In genomic region chr7:82163586-82163985, GRCh38 we compare ENCODE assay signal across 16 cellular contexts.
DNase-seq lines count a peak whose midpoint lies in the region; TF ChIP-seq lines count a peak whose summit lies in the region.
"Had no signal": no experiment of that assay in that cellular context is flagged by ENCODE, and none has a peak within 500 bp of the region (broad histone marks: within the 10 kb centered on the region; RNA-seq: fewer than 3 reads in every experiment).

No MANE protein-coding gene starts in this region.

- no peak for TF ChIP-seq CTCF in nephron progenitor cell (IDR thresholded peaks at IDR 0.05)
- no peak for TF ChIP-seq CTCF in glutamatergic neuron (IDR thresholded peaks at IDR 0.05; ENCODE audit: partially characterized antibody, unreplicated experiment)

- H3K27me3 Mint-ChIP-seq in nephron progenitor cell (ENCODE audit: low read depth, poor library complexity): peaks cover 2% of the 10 kb centered on the region
- no peaks in the 10 kb centered on the region for H3K27me3 Mint-ChIP-seq in activated T-helper 2 cell treated with anti-CD3 and anti-CD28 coated beads, Interferon-gamma antibody, Interleukin-2, Interleukin-4, amounts not matched to agents 10 μg/mL and 5 μg/mL and 100 μg/mL, durations not matched to agents 14 hours and 24 hours and 36 hours (ENCODE audit: low read depth)
- H3K27me3 Mint-ChIP-seq in glutamatergic neuron (ENCODE audit: unreplicated experiment): no peaks in the 10 kb centered on the region
- H3K27me3 Mint-ChIP-seq: CD4-positive, alpha-beta memory T cell; T-cell had no signal

- H3K4me1 Mint-ChIP-seq in nephron progenitor cell (peaks cover 71% of the 10 kb centered on the region), glutamatergic neuron (ENCODE audit: low read depth, unreplicated experiment) (peaks cover 47% of the 10 kb centered on the region)
- H3K4me1 Mint-ChIP-seq in activated T-helper 2 cell treated with anti-CD3 and anti-CD28 coated beads, Interferon-gamma antibody, Interleukin-2, Interleukin-4, amounts not matched to agents 10 μg/mL and 5 μg/mL and 100 μg/mL, durations not matched to agents 14 hours and 24 hours and 36 hours (ENCODE audit: low read depth): no peaks in the 10 kb centered on the region
- H3K4me1 Mint-ChIP-seq: CD4-positive, alpha-beta memory T cell; T-cell had no signal

- H3K27ac Mint-ChIP-seq in nephron progenitor cell: peak overlapping the region; percentile 60
- H3K27ac Mint-ChIP-seq in activated T-helper 2 cell treated with anti-CD3 and anti-CD28 coated beads, Interferon-gamma antibody, Interleukin-2, Interleukin-4, amounts not matched to agents 10 μg/mL and 5 μg/mL and 100 μg/mL, durations not matched to agents 14 hours and 24 hours and 36 hours: no peak overlapping the region
- H3K27ac Mint-ChIP-seq in glutamatergic neuron (ENCODE audit: unreplicated experiment): no peak overlapping the region
- H3K27ac Mint-ChIP-seq: CD4-positive, alpha-beta memory T cell; H9; T-cell had no signal

- DNase-seq in NCI-H2171 treated with DMSO at 0.1 percent for 48 hours (lab: John Stamatoyannopoulos, UW): peak; percentile 69
- no peak for DNase-seq in NCI-H2171 (lab: John Stamatoyannopoulos, UW)
- peak; percentile 55 for DNase-seq in NCI-H1105 (lab: John Stamatoyannopoulos, UW)
- peak; percentile 94 for DNase-seq in NCI-H69 (lab: John Stamatoyannopoulos, UW)
- no peak for DNase-seq in nephron progenitor cell
- DNase-seq in activated T-helper 2 cell treated with anti-CD3 and anti-CD28 coated beads, Interferon-gamma antibody, Interleukin-2, Interleukin-4, amounts not matched to agents 10 μg/mL and 5 μg/mL and 100 μg/mL, durations not matched to agents 14 hours and 24 hours and 36 hours (ENCODE audit: low spot score): no peak
- no peak for DNase-seq in iPS-NIHi11 (ENCODE audit: low spot score)
- DNase-seq in glutamatergic neuron: no peak
- DNase-seq: Calu3; CD4-positive, alpha-beta memory T cell; H9; KBM-7; NCI-H1436 treated with DMSO at 0.1 percent for 48 hours; NCI-H526; SIG-M5; T-cell had no signal

- peaks cover 4% of the 10 kb centered on the region for H3K9me3 Mint-ChIP-seq in nephron progenitor cell
- H3K9me3 Mint-ChIP-seq in activated T-helper 2 cell treated with anti-CD3 and anti-CD28 coated beads, Interferon-gamma antibody, Interleukin-2, Interleukin-4, amounts not matched to agents 10 μg/mL and 5 μg/mL and 100 μg/mL, durations not matched to agents 14 hours and 24 hours and 36 hours: no peaks in the 10 kb centered on the region
- H3K9me3 Mint-ChIP-seq in glutamatergic neuron (ENCODE audit: unreplicated experiment): peaks cover 8% of the 10 kb centered on the region
- H3K9me3 Mint-ChIP-seq: H9 had no signal

- H3K36me3 Mint-ChIP-seq in nephron progenitor cell (ENCODE audit: low read depth) (peaks cover 28% of the 10 kb centered on the region), glutamatergic neuron (ENCODE audit: unreplicated experiment) (no peaks in the 10 kb centered on the region)
- no peaks in the 10 kb centered on the region for H3K36me3 Mint-ChIP-seq in activated T-helper 2 cell treated with anti-CD3 and anti-CD28 coated beads, Interferon-gamma antibody, Interleukin-2, Interleukin-4, amounts not matched to agents 10 μg/mL and 5 μg/mL and 100 μg/mL, durations not matched to agents 14 hours and 24 hours and 36 hours (ENCODE audit: low read depth)
- H3K36me3 Mint-ChIP-seq: CD4-positive, alpha-beta memory T cell; T-cell had no signal

- H3K4me3 Mint-ChIP-seq in nephron progenitor cell (no peak overlapping the region), glutamatergic neuron (ENCODE audit: unreplicated experiment) (no peak overlapping the region)
- no peak overlapping the region for H3K4me3 Mint-ChIP-seq in activated T-helper 2 cell treated with anti-CD3 and anti-CD28 coated beads, Interferon-gamma antibody, Interleukin-2, Interleukin-4, amounts not matched to agents 10 μg/mL and 5 μg/mL and 100 μg/mL, durations not matched to agents 14 hours and 24 hours and 36 hours (ENCODE audit: low read depth)
- H3K4me3 Mint-ChIP-seq: CD4-positive, alpha-beta memory T cell; H9; T-cell had no signal

- intact Hi-C loops in activated T-helper 2 cell treated with anti-CD3 and anti-CD28 coated beads, Interferon-gamma antibody, Interleukin-2, Interleukin-4, amounts not matched to agents 10 μg/mL and 5 μg/mL and 100 μg/mL, durations not matched to agents 14 hours and 24 hours and 36 hours (cut with micrococcal nuclease): no loop called here

Comparison
In these comparisons a context has a peak if more than half of its experiments do, and no peak if none do; other contexts are left out.
1. DNase-seq: peak in NCI-H2171 treated with DMSO at 0.1 percent for 48 hours (single experiment), NCI-H1105 (single experiment) and NCI-H69 (single experiment); none in NCI-H2171 (single experiment), nephron progenitor cell (single experiment), activated T-helper 2 cell treated with anti-CD3 and anti-CD28 coated beads, Interferon-gamma antibody, Interleukin-2, Interleukin-4, amounts not matched to agents 10 μg/mL and 5 μg/mL and 100 μg/mL, durations not matched to agents 14 hours and 24 hours and 36 hours (single experiment), iPS-NIHi11 (single experiment) and glutamatergic neuron (single experiment).